In the genomic region with DNA sequence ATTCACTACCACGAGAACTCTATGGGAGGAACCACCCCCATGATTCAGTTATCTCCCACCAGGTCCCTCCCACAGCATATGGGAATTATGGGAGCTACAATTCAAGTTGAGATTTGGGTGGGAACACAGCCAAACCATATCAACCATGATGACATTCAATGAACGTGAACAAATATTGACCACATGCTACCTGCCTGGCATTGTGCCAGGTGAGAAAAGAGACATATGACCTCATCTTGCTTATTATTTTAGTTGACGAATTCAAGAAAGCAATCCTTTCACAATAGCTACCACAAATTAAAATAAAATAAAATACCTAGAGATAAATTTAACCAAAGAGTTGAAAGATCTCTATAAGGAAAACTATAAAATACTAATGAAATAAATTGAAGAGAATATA, we compare ENCODE assay signal across 18 cellular contexts.
DNase-seq lines count a peak whose midpoint lies in the region; ATAC-seq and FAIRE-seq lines count a peak whose summit lies in the region.
"Had no signal": no experiment of that assay in that cellular context is flagged by ENCODE, and none has a peak within 500 bp of the region (broad histone marks: within the 10 kb centered on the region; RNA-seq: fewer than 3 reads in every experiment).

No MANE protein-coding gene starts in this region.

- 49 to 64% (median 55%) methylated on average over 3 of the region's 3 CpGs for WGBS in small intestine, 3 donors
- WGBS in right cardiac atrium, result 57% methylated on average over 3 of the region's 3 CpGs

- no peak for FAIRE-seq in small intestine (lab: Jason Lieb, UNC)
- FAIRE-seq: D721Med, H54 had no signal

- no peak overlapping the region for H3K27ac ChIP-seq in small intestine (ENCODE audit: low read depth in 1 of 2, low read length in 1 of 2)
- H3K27ac ChIP-seq in right cardiac atrium (ENCODE audit: low read length), result no peak overlapping the region

- no peaks in the 10 kb centered on the region for H3K9me3 ChIP-seq in small intestine (ENCODE audit: control insufficient read depth, low read depth)
- H3K9me3 ChIP-seq in right cardiac atrium (ENCODE audit: control insufficient read depth, low read length), result no peaks in the 10 kb centered on the region
- H3K9me3 ChIP-seq: BE2C, Caco-2 had no signal

- H3K36me3 ChIP-seq in small intestine (ENCODE audit: control insufficient read depth in 2 of 2, insufficient read depth in 2 of 2, low read length in 2 of 2), result no peaks in the 10 kb centered on the region
- H3K36me3 ChIP-seq: BE2C had no signal

- DNase-seq in NCI-H748 (lab: John Stamatoyannopoulos, UW; ENCODE audit: unreplicated experiment) (peak; percentile 3), NCI-H748 treated with DMSO at 0.1 percent for 48 hours (lab: John Stamatoyannopoulos, UW) (no peak), DMS53 treated with DMSO at 0.1 percent for 48 hours (lab: John Stamatoyannopoulos, UW; ENCODE audit: unreplicated experiment) (peak; percentile 8), NCI-H2171 treated with DMSO at 0.1 percent for 48 hours (lab: John Stamatoyannopoulos, UW) (peak; percentile 68), small intestine (peak; percentile 10), germinal center (ENCODE audit: low spot score) (no peak), right cardiac atrium (no peak)
- DNase-seq: BE2C; C1 segment of cervical spinal cord; Caco-2; CD4-positive, CD25-positive, alpha-beta regulatory T cell; CD8-positive, alpha-beta memory T cell; DMS79 treated with DMSO at 0.1 percent for 48 hours; GF-D8; HCEC 1CT had no signal

- H3K4me1 ChIP-seq in small intestine (ENCODE audit: control insufficient read depth in 2 of 2, insufficient read depth in 1 of 2, low read depth in 1 of 2, low read length in 1 of 2), result no peaks in the 10 kb centered on the region
- H3K4me1 ChIP-seq in right cardiac atrium (ENCODE audit: control insufficient read depth, insufficient read depth, low read length), result no peaks in the 10 kb centered on the region
- H3K4me1 ChIP-seq: BE2C, Caco-2 had no signal

- H3K27me3 ChIP-seq in small intestine (ENCODE audit: control insufficient read depth in 2 of 2, insufficient read depth in 2 of 2, low read length in 2 of 2) (no peaks in the 10 kb centered on the region), right cardiac atrium (ENCODE audit: control insufficient read depth, insufficient read depth) (no peaks in the 10 kb centered on the region)
- H3K27me3 ChIP-seq: BE2C had no signal

- intact Hi-C loops in right cardiac atrium (cut with DNase I), result no loop called here

- H3K4me3 ChIP-seq in small intestine (ENCODE audit: low read depth in 1 of 2, low read length in 2 of 2), result no peak overlapping the region
- H3K4me3 ChIP-seq in right cardiac atrium (ENCODE audit: low read length), result no peak overlapping the region
- H3K4me3 ChIP-seq: GM23338 had no signal

- ATAC-seq in right cardiac atrium, result no peak
- ATAC-seq: GM23338 had no signal

Comparison
In these comparisons a context has a peak if more than half of its experiments do, and no peak if none do; other contexts are left out.
1. DNase-seq: peak in NCI-H748 (single experiment), DMS53 treated with DMSO at 0.1 percent for 48 hours (single experiment), NCI-H2171 treated with DMSO at 0.1 percent for 48 hours (single experiment) and small intestine (single experiment); none in NCI-H748 treated with DMSO at 0.1 percent for 48 hours (single experiment), germinal center (single experiment) and right cardiac atrium (0 of 3).